In the genomic region with DNA sequence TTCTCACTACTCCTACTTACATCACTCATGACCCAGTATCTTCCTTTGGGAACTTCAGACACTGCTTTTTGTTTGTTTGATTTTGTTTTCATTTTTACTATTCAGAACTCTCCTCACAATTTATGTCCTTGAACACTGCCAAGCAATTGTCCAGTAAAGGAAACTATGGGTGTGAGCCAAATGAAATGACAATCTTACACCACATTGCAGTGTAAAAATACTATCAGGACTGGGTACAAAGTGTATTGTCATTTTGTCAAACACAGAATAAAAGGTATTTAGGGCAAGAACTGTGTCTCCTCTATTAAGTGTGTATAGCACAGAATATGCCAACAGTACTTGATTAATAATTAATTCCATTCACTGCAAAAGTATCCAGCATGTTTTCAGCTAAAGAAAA, we compare ENCODE assay signal across 22 cellular contexts.
DNase-seq lines count a peak whose midpoint lies in the region; ATAC-seq and TF ChIP-seq lines count a peak whose summit lies in the region.
"Had no signal": no experiment of that assay in that cellular context is flagged by ENCODE, and none has a peak within 500 bp of the region (broad histone marks: within the 10 kb centered on the region; RNA-seq: fewer than 3 reads in every experiment).

No MANE protein-coding gene starts in this region.

- ATAC-seq in sciatic nerve (peak; percentile 49), GM21515 (IDR thresholded peaks at IDR 0.05; ENCODE audit: unreplicated experiment) (no peak)

- no peak overlapping the region for H3K4me3 Mint-ChIP-seq in nephron progenitor cell
- H3K4me3 Mint-ChIP-seq: CD4-positive, alpha-beta memory T cell; HFFc6; IgD-negative memory B cell had no signal

- peaks cover 22% of the 10 kb centered on the region for H3K9me3 Mint-ChIP-seq in nephron progenitor cell

- no peak for TF ChIP-seq CTCF in nephron progenitor cell (IDR thresholded peaks at IDR 0.05)

- no peaks in the 10 kb centered on the region for H3K4me1 Mint-ChIP-seq in nephron progenitor cell
- H3K4me1 Mint-ChIP-seq: CD4-positive, alpha-beta memory T cell; IgD-negative memory B cell had no signal

- intact Hi-C loops in sciatic nerve (cut with DNase I), result no loop called here

- no peak overlapping the region for H3K27ac ChIP-seq in substantia nigra (ENCODE audit: low read depth, low read length, poor library complexity, severe bottlenecking)
- H3K27ac ChIP-seq: BLaER1, HL-60, PC-9 had no signal

- peak overlapping the region; percentile 72 for H3K27ac Mint-ChIP-seq in nephron progenitor cell
- H3K27ac Mint-ChIP-seq: CD4-positive, alpha-beta memory T cell; HFFc6; IgD-negative memory B cell had no signal

- H3K36me3 Mint-ChIP-seq in nephron progenitor cell (ENCODE audit: low read depth), result peaks cover 7% of the 10 kb centered on the region
- H3K36me3 Mint-ChIP-seq: CD4-positive, alpha-beta memory T cell had no signal

- no peaks in the 10 kb centered on the region for H3K27me3 Mint-ChIP-seq in nephron progenitor cell (ENCODE audit: low read depth, poor library complexity)
- H3K27me3 Mint-ChIP-seq: CD4-positive, alpha-beta memory T cell; IgD-negative memory B cell had no signal

- peak; percentile 15 for DNase-seq in OCI-M1 (lab: John Stamatoyannopoulos, UW)
- DNase-seq in globus pallidus (ENCODE audit: low spot score), result peak; percentile 1
- no peak for DNase-seq in nephron progenitor cell
- no peak for DNase-seq in sciatic nerve (ENCODE audit: low spot score)
- no peak for DNase-seq in AG08395 (ENCODE audit: low spot score)
- DNase-seq in substantia nigra (lab: John Stamatoyannopoulos, UW), result no peak
- DNase-seq in DMS153 treated with DMSO at 0.1 percent for 48 hours (lab: John Stamatoyannopoulos, UW; ENCODE audit: unreplicated experiment), result no peak
- DNase-seq: CD4-positive, alpha-beta memory T cell; DMS153; H7; HFFc6; Karpas-422; NCI-H1048; NCI-H1436 treated with DMSO at 0.1 percent for 48 hours; NCI-H2029; NCI-H345; NCI-H526; PC-9 had no signal

Comparison
In these comparisons a context has a peak if more than half of its experiments do, and no peak if none do; other contexts are left out.
1. DNase-seq: peak in OCI-M1 (single experiment) and globus pallidus (single experiment); none in nephron progenitor cell (single experiment), sciatic nerve (single experiment), AG08395 (single experiment), substantia nigra (0 of 49) and DMS153 treated with DMSO at 0.1 percent for 48 hours (single experiment).